ENCODE assay signal across 13 cellular contexts in the genomic region with DNA sequence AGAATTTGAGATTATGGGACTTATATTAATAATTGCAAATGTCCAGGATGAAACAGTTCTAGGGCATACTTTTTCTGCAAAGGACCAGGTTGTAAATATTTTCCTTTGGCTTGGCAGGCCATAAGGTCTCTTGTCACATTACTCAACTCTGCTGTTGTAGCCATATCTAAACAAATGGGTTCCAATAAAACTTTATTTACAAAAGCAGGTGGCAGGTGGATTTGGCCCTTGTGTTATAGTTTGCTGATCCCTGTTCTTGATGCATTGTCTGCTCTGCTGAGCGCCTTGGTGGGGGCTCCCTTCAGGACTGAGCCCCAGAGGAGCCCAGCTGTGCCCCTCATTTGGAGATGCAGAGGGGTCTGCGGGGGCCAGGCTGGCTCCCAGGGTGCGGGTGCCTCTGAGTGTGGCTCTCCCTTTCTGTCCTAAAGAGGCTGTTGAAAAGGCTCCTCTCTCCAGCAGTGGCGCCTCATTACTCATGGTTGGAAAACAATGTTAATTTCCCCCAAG.
DNase-seq lines count a peak whose midpoint lies in the region; ATAC-seq and TF ChIP-seq lines count a peak whose summit lies in the region.
"Had no signal": no experiment of that assay in that cellular context is flagged by ENCODE, and none has a peak within 500 bp of the region (broad histone marks: within the 10 kb centered on the region; RNA-seq: fewer than 3 reads in every experiment).

No MANE protein-coding gene starts in this region.

- DNase-seq in NCI-H1105 (lab: John Stamatoyannopoulos, UW) (peak; percentile 3), NCI-H1105 treated with DMSO at 0.1 percent for 48 hours (lab: John Stamatoyannopoulos, UW) (no peak), NCI-H2029 treated with DMSO at 0.1 percent for 48 hours (lab: John Stamatoyannopoulos, UW) (peak; percentile 95), ecto neural progenitor cell (ENCODE audit: low spot score) (peak; percentile 32), progenitor cell of endocrine pancreas (ENCODE audit: low spot score, unreplicated experiment) (no peak)
- DNase-seq in activated T-cell treated with anti-CD3 and anti-CD28 coated beads, Interleukin-2, amount 50 U/mL, for 24 hours = no peak
- DNase-seq: activated naive CD4-positive, alpha-beta T cell treated with anti-CD3 and anti-CD28 coated beads for 36 hours; foreskin keratinocyte; T-helper 1 cell had no signal

- peaks cover 12% of the 10 kb centered on the region for H3K27me3 Mint-ChIP-seq in progenitor cell of endocrine pancreas
- H3K27me3 Mint-ChIP-seq in activated T-cell treated with anti-CD3 and anti-CD28 coated beads, Interleukin-2, amount 50 U/mL, for 24 hours = peaks cover 16% of the 10 kb centered on the region

- no peak for ATAC-seq in HG03571 (IDR thresholded peaks at IDR 0.05; ENCODE audit: unreplicated experiment)
- ATAC-seq in GM19324 (IDR thresholded peaks at IDR 0.05; ENCODE audit: low FRiP score, unreplicated experiment) = no peak
- ATAC-seq: foreskin keratinocyte; stimulated activated effector memory CD8-positive, alpha-beta T cell treated with anti-CD3 and anti-CD28 coated beads, Interleukin-12 subunit alpha, Interleukin-12 subunit beta, amount 100 ng/mL, for 72 hours had no signal

- peak overlapping the region; percentile 59 for H3K27ac Mint-ChIP-seq in progenitor cell of endocrine pancreas
- H3K27ac Mint-ChIP-seq in activated T-cell treated with anti-CD3 and anti-CD28 coated beads, Interleukin-2, amount 50 U/mL, for 24 hours = no peak overlapping the region
- H3K27ac Mint-ChIP-seq: activated naive CD4-positive, alpha-beta T cell treated with anti-CD3 and anti-CD28 coated beads for 36 hours; mesothelial cell of epicardium; stimulated activated effector memory CD8-positive, alpha-beta T cell treated with anti-CD3 and anti-CD28 coated beads, Interleukin-12 subunit alpha, Interleukin-12 subunit beta, amount 100 ng/mL, for 72 hours had no signal

- H3K36me3 Mint-ChIP-seq in progenitor cell of endocrine pancreas (ENCODE audit: insufficient read depth) = no peaks in the 10 kb centered on the region
- H3K36me3 Mint-ChIP-seq in activated T-cell treated with anti-CD3 and anti-CD28 coated beads, Interleukin-2, amount 50 U/mL, for 24 hours (ENCODE audit: low read depth) = no peaks in the 10 kb centered on the region
- H3K36me3 Mint-ChIP-seq: mesothelial cell of epicardium had no signal

- no peak overlapping the region for H3K4me3 Mint-ChIP-seq in progenitor cell of endocrine pancreas (ENCODE audit: low read depth)
- no peak overlapping the region for H3K4me3 Mint-ChIP-seq in activated T-cell treated with anti-CD3 and anti-CD28 coated beads, Interleukin-2, amount 50 U/mL, for 24 hours
- H3K4me3 Mint-ChIP-seq: activated naive CD4-positive, alpha-beta T cell treated with anti-CD3 and anti-CD28 coated beads for 36 hours; mesothelial cell of epicardium; stimulated activated effector memory CD8-positive, alpha-beta T cell treated with anti-CD3 and anti-CD28 coated beads, Interleukin-12 subunit alpha, Interleukin-12 subunit beta, amount 100 ng/mL, for 72 hours had no signal

- H3K4me1 Mint-ChIP-seq in progenitor cell of endocrine pancreas (ENCODE audit: low read depth) = peaks cover 14% of the 10 kb centered on the region
- H3K4me1 Mint-ChIP-seq in activated T-cell treated with anti-CD3 and anti-CD28 coated beads, Interleukin-2, amount 50 U/mL, for 24 hours (ENCODE audit: low read depth) = no peaks in the 10 kb centered on the region
- H3K4me1 Mint-ChIP-seq: stimulated activated effector memory CD8-positive, alpha-beta T cell treated with anti-CD3 and anti-CD28 coated beads, Interleukin-12 subunit alpha, Interleukin-12 subunit beta, amount 100 ng/mL, for 72 hours had no signal

- no peaks in the 10 kb centered on the region for H3K9me3 Mint-ChIP-seq in progenitor cell of endocrine pancreas (ENCODE audit: low read depth)
- no peaks in the 10 kb centered on the region for H3K9me3 Mint-ChIP-seq in activated T-cell treated with anti-CD3 and anti-CD28 coated beads, Interleukin-2, amount 50 U/mL, for 24 hours
- H3K9me3 Mint-ChIP-seq: activated naive CD4-positive, alpha-beta T cell treated with anti-CD3 and anti-CD28 coated beads for 36 hours; mesothelial cell of epicardium; stimulated activated effector memory CD8-positive, alpha-beta T cell treated with anti-CD3 and anti-CD28 coated beads, Interleukin-12 subunit alpha, Interleukin-12 subunit beta, amount 100 ng/mL, for 72 hours had no signal

- no peak for TF ChIP-seq CTCF in progenitor cell of endocrine pancreas (IDR thresholded peaks at IDR 0.05; ENCODE audit: unreplicated experiment)

Comparison
In these comparisons a context has a peak if more than half of its experiments do, and no peak if none do; other contexts are left out.
1. DNase-seq: peak in NCI-H1105 (single experiment), NCI-H2029 treated with DMSO at 0.1 percent for 48 hours (single experiment) and ecto neural progenitor cell (single experiment); none in NCI-H1105 treated with DMSO at 0.1 percent for 48 hours (single experiment), progenitor cell of endocrine pancreas (single experiment) and activated T-cell treated with anti-CD3 and anti-CD28 coated beads, Interleukin-2, amount 50 U/mL, for 24 hours (single experiment).